Comparison of ENCODE assay signal across 1 cellular context in the genomic region with DNA sequence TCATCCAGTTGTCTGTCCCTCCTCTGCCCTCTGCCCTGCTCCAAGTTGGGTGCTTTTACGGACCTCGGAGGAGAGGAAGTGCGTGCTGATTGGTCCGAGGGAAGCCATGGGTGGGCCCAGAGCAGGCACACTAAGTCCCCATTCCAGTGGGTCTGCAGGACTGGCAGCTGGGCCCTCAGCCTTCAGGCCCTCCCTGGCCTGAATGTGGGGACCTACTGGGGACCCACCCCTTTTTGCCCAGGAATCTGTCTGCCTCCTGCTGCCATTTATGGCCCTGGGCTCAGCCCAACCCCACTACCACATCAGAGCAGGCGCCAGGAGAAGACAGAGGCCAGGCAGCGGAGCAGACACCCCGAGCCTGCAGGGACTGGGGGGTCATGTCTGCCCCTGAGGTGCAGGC.
TF ChIP-seq lines count a peak whose summit lies in the region.

No MANE protein-coding gene starts in this region.

TF ChIP-seq in HepG2, 621 proteins besides CTCF, POLR2A, EP300 and RAD21:
- TF ChIP-seq KDM2A (CRISPR knock-in tag; IDR thresholded peaks at IDR 0.05; ENCODE audit: borderline replicate concordance, low read depth) (no peak), ZNF552 (CRISPR knock-in tag; IDR thresholded peaks at IDR 0.05; ENCODE audit: borderline replicate concordance) (no peak), TMF1 (CRISPR knock-in tag; IDR thresholded peaks at IDR 0.05; ENCODE audit: low read depth) (no peak), SRY (CRISPR knock-in tag; IDR thresholded peaks at IDR 0.05) (no peak), MED8 (CRISPR knock-in tag; IDR thresholded peaks at IDR 0.05; ENCODE audit: insufficient replicate concordance) (no peak), SYNCRIP (IDR thresholded peaks at IDR 0.05; ENCODE audit: insufficient read depth, low read depth, low read length) (no peak), EED (CRISPR knock-in tag; IDR thresholded peaks at IDR 0.05) (no peak), SPEN (CRISPR knock-in tag; IDR thresholded peaks at IDR 0.05; ENCODE audit: low read depth) (no peak), ELF3 (CRISPR knock-in tag; IDR thresholded peaks at IDR 0.05) (no peak), POLR2AphosphoS5 (IDR thresholded peaks at IDR 0.05; ENCODE audit: low read depth, low read length) (no peak)
